Comparison of ENCODE assay signal across 8 cellular contexts in genomic region chr10:73997479-73997805, GRCh38.
DNase-seq lines count a peak whose midpoint lies in the region; ATAC-seq and TF ChIP-seq lines count a peak whose summit lies in the region.

No MANE protein-coding gene starts in this region.

- DNase-seq in KG1 (lab: John Stamatoyannopoulos, UW) = peak; percentile 93
- peak; percentile 78 for DNase-seq in activated CD4-positive, alpha-beta T cell treated with anti-CD3 and anti-CD28 coated beads for 48 hours
- DNase-seq in germinal center (ENCODE audit: low spot score) = peak; percentile 60
- DNase-seq in retinal pigment epithelial cell (ENCODE audit: low read depth) = no peak
- DNase-seq in CD1c-positive myeloid dendritic cell (ENCODE audit: extremely low spot score) = no peak
- DNase-seq in GM03348 (ENCODE audit: low spot score) = no peak

- peak overlapping the region; percentile 66 for H3K4me3 ChIP-seq in retinal pigment epithelial cell (ENCODE audit: low read length)

- no peak for TF ChIP-seq CTCF in retinal pigment epithelial cell (conservative IDR thresholded peaks at IDR 0.05; ENCODE audit: low read depth, low read length)

- ATAC-seq in GM18502 (IDR thresholded peaks at IDR 0.05; ENCODE audit: poor library complexity, unreplicated experiment) (peak; percentile 78), GM21786 (IDR thresholded peaks at IDR 0.05; ENCODE audit: unreplicated experiment) (peak; percentile 65)

Comparison
In these comparisons a context has a peak if more than half of its experiments do, and no peak if none do; other contexts are left out.
1. DNase-seq: peak in KG1 (single experiment), activated CD4-positive, alpha-beta T cell treated with anti-CD3 and anti-CD28 coated beads for 48 hours (single experiment) and germinal center (single experiment); none in retinal pigment epithelial cell (single experiment), CD1c-positive myeloid dendritic cell (single experiment) and GM03348 (single experiment).